8 cellular contexts compared by ENCODE assay signal in genomic region chr2:85326946-85327756, GRCh38. TPM values are rescaled to one million over a fixed set of nuclear protein-coding genes. Genes with fewer than 3 reads are reported as not detected.
DNase-seq lines count a peak whose midpoint lies in the region; ATAC-seq and TF ChIP-seq lines count a peak whose summit lies in the region.

No MANE protein-coding gene starts in this region.

- H3K9ac ChIP-seq in liver (ENCODE audit: low read depth in 1 of 2, low read length in 2 of 2) = peak overlapping the region; percentile 81 to 84

- no peak for TF ChIP-seq RAD21 in liver (IDR thresholded peaks at IDR 0.05)

- DNase-seq in AG04449 (ENCODE audit: low read depth, low spot score) = no peak
- DNase-seq in HT-29 (ENCODE audit: low spot score) = peak; percentile 50
- DNase-seq in WERI-Rb-1 = peak; percentile 22
- peak; percentile 62 for DNase-seq in central memory CD4-positive, alpha-beta T cell
- DNase-seq in stimulated activated CD8-positive, alpha-beta memory T cell treated with anti-CD3 and anti-CD28 coated beads, Interleukin-15, amount 100 ng/mL, for 1 hour (ENCODE audit: low read depth) = peak; percentile 18
- no peak for DNase-seq in NCI-H1930 (lab: John Stamatoyannopoulos, UW)

- H3K9me3 ChIP-seq in WERI-Rb-1 (ENCODE audit: severe bottlenecking) = no peaks in the 10 kb centered on the region
- H3K9me3 ChIP-seq in liver (ENCODE audit: control insufficient read depth in 4 of 4, low read length in 3 of 4) = no peaks in the 10 kb centered on the region

- CTCF ChIA-PET in AG04449 (lab: Yijun Ruan, JAX) = interaction anchor here (0.7 to 2.0 kb wide), 6 partner anchors 7 to 261 kb away, joined by 3 to 15 read pairs (median 4); no protein-coding TSS in a partner anchor

- H3K4me1 ChIP-seq in liver (ENCODE audit: control insufficient read depth in 4 of 4, insufficient read depth in 4 of 4, low read length in 3 of 4) = peaks cover 10 to 52% (median 35%) of the 10 kb centered on the region in 4 donors

- POLR2A ChIA-PET in AG04449 (lab: Yijun Ruan, JAX) = interaction anchor here (0.6 to 1.7 kb wide), 8 partner anchors 15 to 263 kb away, joined by 3 to 9 read pairs (median 4); partner anchors contain the start of genes ELMOD3, MAT2A and RETSAT

- peak; percentile 35 for ATAC-seq in GM19043 (IDR thresholded peaks at IDR 0.05; ENCODE audit: low read depth, unreplicated experiment)

- H3K27me3 ChIP-seq in WERI-Rb-1 (ENCODE audit: insufficient read depth, low read depth, severe bottlenecking) (no peaks in the 10 kb centered on the region), liver (ENCODE audit: control insufficient read depth in 4 of 4, insufficient read depth in 4 of 4, low read length in 3 of 4) (no peaks in the 10 kb centered on the region)

- H3K4me3 ChIP-seq in AG04449 (ENCODE audit: low read depth, low read length) (peak overlapping the region; percentile 87), WERI-Rb-1 (ENCODE audit: low read depth, low read length) (peak overlapping the region; percentile 80), liver (ENCODE audit: low read depth in 1 of 3, low read length in 3 of 3) (peak overlapping the region; percentile 79 to 98 (median 95))

- H3K27ac ChIP-seq in WERI-Rb-1 (peak overlapping the region; percentile 99), liver (ENCODE audit: low read depth in 1 of 2, low read length in 2 of 2) (peak overlapping the region; percentile 92 to 99)

- whole genome bisulfite sequencing in liver = 2% methylated on average over 47 of the region's 47 CpGs

- H3K36me3 ChIP-seq in WERI-Rb-1 (peaks cover 47% of the 10 kb centered on the region), liver (ENCODE audit: control insufficient read depth in 4 of 4, insufficient read depth in 3 of 4, low read depth in 1 of 4, low read length in 3 of 4) (peaks cover 0 to 11% (median 7%) of the 10 kb centered on the region in 4 donors)

- no peak for TF ChIP-seq CTCF in AG04449 (IDR thresholded peaks at IDR 0.05; ENCODE audit: insufficient read depth, low read length, missing control alignments)
- no peak for TF ChIP-seq CTCF in WERI-Rb-1 (IDR thresholded peaks at IDR 0.05; ENCODE audit: low read depth, low read length)
- TF ChIP-seq CTCF in liver (IDR thresholded peaks at IDR 0.05; ENCODE audit: low read depth, low read length, missing input control) = no peak

TF ChIP-seq in liver, 16 proteins besides CTCF, POLR2A, EP300 and RAD21:
- TF ChIP-seq NR2F2 (IDR thresholded peaks at IDR 0.05) = no peak
- no peak for TF ChIP-seq YY1 (IDR thresholded peaks at IDR 0.05)
- TF ChIP-seq, protein P1, sequence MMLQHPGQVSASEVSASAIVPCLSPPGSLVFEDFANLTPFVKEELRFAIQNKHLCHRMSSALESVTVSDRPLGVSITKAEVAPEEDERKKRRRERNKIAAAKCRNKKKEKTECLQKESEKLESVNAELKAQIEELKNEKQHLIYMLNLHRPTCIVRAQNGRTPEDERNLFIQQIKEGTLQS (IDR thresholded peaks at IDR 0.05) = no peak
- no peak for TF ChIP-seq HNF4A (conservative IDR thresholded peaks at IDR 0.05)
- TF ChIP-seq TAF1 (conservative IDR thresholded peaks at IDR 0.05) = no peak
- TF ChIP-seq GABPA (IDR thresholded peaks at IDR 0.05 in 1 of 2, conservative IDR thresholded peaks at IDR 0.05 in 1 of 2) = no peak
- no peak for TF ChIP-seq RXRA (IDR thresholded peaks at IDR 0.05)
- TF ChIP-seq, protein P2, sequence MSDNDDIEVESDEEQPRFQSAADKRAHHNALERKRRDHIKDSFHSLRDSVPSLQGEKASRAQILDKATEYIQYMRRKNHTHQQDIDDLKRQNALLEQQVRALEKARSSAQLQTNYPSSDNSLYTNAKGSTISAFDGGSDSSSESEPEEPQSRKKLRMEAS (IDR thresholded peaks at IDR 0.05) = no peak
TF ChIP-seq in liver: peak in this region for 0.

RNA-seq across cellular contexts. Expression of gene TGOLN2, which starts 0.6 kb away (rescaled TPM):
- 121 and 133 TPM in 2 replicates for total RNA-seq in HT-29 (2014; rRNA removed; shearing (Covaris generic))
- total RNA-seq in liver = 100 to 1,000 TPM in 1 of 2 donors, 10 to 100 TPM in 1; 68.8 to 114 TPM
- polyA plus RNA-seq in liver = 10 to 100 TPM; 56.7 to 66.3 TPM

RNA-seq across cellular contexts. Expression of gene RETSAT, which starts 27.2 kb away (rescaled TPM):
- 18.5 and 23.5 TPM in 2 replicates for total RNA-seq in HT-29 (2014; rRNA removed; shearing (Covaris generic))
- total RNA-seq in liver = 100 to 1,000 TPM in 1 of 2 donors, 10 to 100 TPM in 1; 58.5 to 101 TPM
- polyA plus RNA-seq in liver = 10 to 100 TPM; 22.8 to 82.9 TPM

RNA-seq across cellular contexts. Expression of gene ELMOD3, which starts 27.4 kb away (rescaled TPM):
- 6.5 and 7.1 TPM in 2 replicates for total RNA-seq in HT-29 (2014; rRNA removed; shearing (Covaris generic))
- 10 to 100 TPM in 1 of 2 donors, 1 to 10 TPM in 1; 5.5 to 15.8 TPM for total RNA-seq in liver
- 1 to 10 TPM; 6.3 to 9.7 TPM for polyA plus RNA-seq in liver

Comparison
In these comparisons a context has a peak if more than half of its experiments do, and no peak if none do; other contexts are left out.
1. DNase-seq: peak in HT-29 (single experiment), WERI-Rb-1 (single experiment), central memory CD4-positive, alpha-beta T cell (single experiment) and stimulated activated CD8-positive, alpha-beta memory T cell treated with anti-CD3 and anti-CD28 coated beads, Interleukin-15, amount 100 ng/mL, for 1 hour (single experiment); none in AG04449 (single experiment) and NCI-H1930 (0 of 2).
2. Peak in every context shown above with its lines, with median percentiles within 50 percentile points of each other: H3K4me3 ChIP-seq.